In the genomic region with DNA sequence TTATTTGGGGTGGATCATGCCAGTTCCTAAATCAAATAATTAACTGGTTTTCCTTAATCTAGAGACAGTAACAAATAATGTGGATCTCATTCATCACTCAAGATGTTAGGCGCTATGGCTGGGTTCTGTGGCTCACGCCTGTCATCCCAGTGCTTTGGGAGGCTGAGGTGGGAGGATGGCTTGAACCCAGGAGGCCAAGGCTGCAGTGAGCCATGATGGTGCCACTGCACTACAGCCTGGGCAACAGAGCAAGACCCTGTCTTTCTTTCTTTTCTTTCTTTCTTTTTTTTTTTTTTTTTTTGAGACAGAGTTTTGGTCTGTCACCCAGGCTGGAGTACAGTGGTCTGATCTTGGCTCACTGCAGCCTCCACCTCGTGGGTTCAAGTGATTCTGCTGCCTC, we compare ENCODE assay signal across 1 cellular context. TPM values are rescaled to one million over a fixed set of nuclear protein-coding genes. Genes with fewer than 3 reads are reported as not detected.
"Had no signal": no experiment of that assay in that cellular context is flagged by ENCODE, and none has a peak within 500 bp of the region (broad histone marks: within the 10 kb centered on the region; RNA-seq: fewer than 3 reads in every experiment).

No MANE protein-coding gene starts in this region.

RNA-seq across cellular contexts. Expression of a gene that starts 23.3 kb away (rescaled TPM):
- total RNA-seq: LHCN-M2 had no signal
